In the genomic region with DNA sequence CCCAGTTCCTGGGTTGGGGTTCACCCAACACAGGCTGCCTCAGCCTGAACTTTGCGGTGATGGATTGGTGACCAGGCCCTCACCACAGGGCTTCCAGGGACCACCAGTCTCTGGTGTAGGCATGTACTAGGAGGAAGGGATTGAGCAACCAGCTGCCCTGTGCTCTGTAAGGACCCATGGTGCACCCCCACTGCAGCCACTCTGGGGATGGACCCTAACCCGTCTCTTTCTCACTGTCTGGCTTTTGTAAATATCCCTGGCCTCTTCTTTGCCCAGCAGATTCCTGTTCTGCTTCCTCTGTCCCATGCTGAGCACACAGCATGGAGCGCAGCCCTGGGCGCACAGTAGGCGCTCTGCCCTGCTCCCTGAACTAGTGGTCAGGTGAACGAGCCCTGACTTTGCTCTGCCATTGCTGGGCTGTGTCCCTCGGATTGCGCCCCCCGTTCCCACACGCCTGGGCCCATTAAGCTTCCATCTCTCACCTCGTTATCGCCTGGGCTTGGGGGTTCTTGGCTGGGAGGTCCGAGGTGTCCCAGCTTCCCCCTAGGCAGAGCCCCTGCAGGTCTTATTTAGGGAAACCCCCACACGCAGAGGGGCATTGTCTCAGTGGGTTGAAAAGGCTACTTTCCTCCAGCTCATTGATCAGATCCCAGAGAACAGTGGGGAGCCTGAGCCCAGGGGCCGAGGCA, we compare ENCODE assay signal across 17 cellular contexts.
"Had no signal": no experiment of that assay in that cellular context is flagged by ENCODE, and none has a peak within 500 bp of the region (broad histone marks: within the 10 kb centered on the region; RNA-seq: fewer than 3 reads in every experiment).

No MANE protein-coding gene starts in this region.

- H3K27ac Mint-ChIP-seq: activated naive CD4-positive, alpha-beta T cell treated with anti-CD3 and anti-CD28 coated beads, Interleukin-2, amount 10 ng/mL, durations not matched to agents 7 days and 5 days; stimulated activated naive B cell treated with anti-CD40 and anti-IgM and Interleukin-4, amounts not matched to agents 10 μg/mL and 1 μg/mL and 100 μg/mL, for 72 hours had no signal

- H3K4me1 Mint-ChIP-seq: activated naive CD4-positive, alpha-beta T cell treated with anti-CD3 and anti-CD28 coated beads, Interleukin-2, amount 10 ng/mL, durations not matched to agents 7 days and 5 days; stimulated activated naive B cell treated with anti-CD40 and anti-IgM and Interleukin-4, amounts not matched to agents 10 μg/mL and 1 μg/mL and 100 μg/mL, for 72 hours had no signal

- H3K4me1 ChIP-seq: ascending aorta, breast epithelium, left lung, pancreas, spleen, thyroid gland had no signal

- H3K36me3 ChIP-seq: ascending aorta, breast epithelium, left lung, neutrophil, pancreas, spleen, thyroid gland had no signal

- ATAC-seq: activated T-cell treated with anti-CD3 and anti-CD28 coated beads, Interleukin-2, amount 50 U/mL, for 4 hours; left lung; pancreas; stimulated activated naive B cell treated with anti-CD40 and anti-IgM and Interleukin-4, amounts not matched to agents 10 μg/mL and 1 μg/mL and 100 μg/mL, for 72 hours had no signal

- H3K36me3 Mint-ChIP-seq: activated naive CD4-positive, alpha-beta T cell treated with anti-CD3 and anti-CD28 coated beads, Interleukin-2, amount 10 ng/mL, durations not matched to agents 7 days and 5 days; stimulated activated naive B cell treated with anti-CD40 and anti-IgM and Interleukin-4, amounts not matched to agents 10 μg/mL and 1 μg/mL and 100 μg/mL, for 72 hours had no signal

- H3K9me3 Mint-ChIP-seq: activated naive CD4-positive, alpha-beta T cell treated with anti-CD3 and anti-CD28 coated beads, Interleukin-2, amount 10 ng/mL, durations not matched to agents 7 days and 5 days; activated T-cell treated with anti-CD3 and anti-CD28 coated beads, Interleukin-2, amount 50 U/mL, for 4 hours; stimulated activated naive B cell treated with anti-CD40 and anti-IgM and Interleukin-4, amounts not matched to agents 10 μg/mL and 1 μg/mL and 100 μg/mL, for 72 hours had no signal

- H3K27me3 Mint-ChIP-seq: stimulated activated naive B cell treated with anti-CD40 and anti-IgM and Interleukin-4, amounts not matched to agents 10 μg/mL and 1 μg/mL and 100 μg/mL, for 72 hours had no signal

- H3K4me3 ChIP-seq: ascending aorta, breast epithelium, left lung, pancreas, spleen, thyroid gland had no signal

- H3K27ac ChIP-seq: ascending aorta, breast epithelium, left lung, neutrophil, pancreas, spleen, thyroid gland had no signal

- H3K4me3 Mint-ChIP-seq: activated naive CD4-positive, alpha-beta T cell treated with anti-CD3 and anti-CD28 coated beads, Interleukin-2, amount 10 ng/mL, durations not matched to agents 7 days and 5 days; activated T-cell treated with anti-CD3 and anti-CD28 coated beads, Interleukin-2, amount 50 U/mL, for 4 hours; stimulated activated naive B cell treated with anti-CD40 and anti-IgM and Interleukin-4, amounts not matched to agents 10 μg/mL and 1 μg/mL and 100 μg/mL, for 72 hours had no signal

- H3K27me3 ChIP-seq: ascending aorta, neutrophil, pancreas, thyroid gland had no signal

- DNase-seq: activated CD4-positive, alpha-beta T cell treated with anti-CD3 and anti-CD28 coated beads, Interleukin-2, amount 50 U/mL, for 1 hour; activated CD8-positive, alpha-beta memory T cell treated with anti-CD3 and anti-CD28 coated beads, Interleukin-2, amount 50 U/mL, for 4 hours; activated naive CD4-positive, alpha-beta T cell treated with anti-CD3 and anti-CD28 coated beads, Interleukin-2, amount 10 ng/mL, durations not matched to agents 7 days and 5 days; activated T-cell treated with anti-CD3 and anti-CD28 coated beads, Interleukin-2, amount 50 U/mL, for 4 hours; cortex of kidney; kidney; left lung; pancreas; spleen; stimulated activated CD4-positive, alpha-beta T cell treated with anti-CD3 and anti-CD28 coated beads, Interleukin-4, amount 100 ng/mL, for 4 hours; stimulated activated naive B cell treated with anti-CD40 and anti-IgM and Interleukin-4, amounts not matched to agents 10 μg/mL and 1 μg/mL and 100 μg/mL, for 72 hours; T-helper 1 cell; T1000; thyroid gland had no signal

- H3K9me3 ChIP-seq: ascending aorta, breast epithelium, left lung, neutrophil, pancreas, spleen, thyroid gland had no signal
